In the genomic region with DNA sequence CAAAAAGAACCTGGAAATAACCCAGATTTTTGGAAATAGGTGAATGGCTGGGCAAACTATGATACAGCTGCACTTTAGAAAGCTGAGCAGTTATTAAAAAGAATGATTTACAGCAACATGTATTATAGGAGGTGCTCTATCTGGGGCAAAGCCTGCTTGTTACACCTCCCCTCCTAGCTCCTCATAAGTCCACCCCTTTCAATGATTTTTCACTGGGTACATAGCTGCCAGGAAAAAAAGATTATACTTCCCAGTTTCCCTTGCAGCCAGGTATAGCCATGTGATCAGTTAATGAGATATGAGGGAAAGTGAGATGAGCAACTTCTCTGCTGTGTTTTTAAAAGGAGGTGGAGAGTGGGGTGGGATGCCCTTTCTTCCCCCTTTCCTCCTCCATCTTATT, we compare ENCODE assay signal across 27 cellular contexts.
DNase-seq lines count a peak whose midpoint lies in the region; ATAC-seq and TF ChIP-seq lines count a peak whose summit lies in the region.
"Had no signal": no experiment of that assay in that cellular context is flagged by ENCODE, and none has a peak within 500 bp of the region (broad histone marks: within the 10 kb centered on the region; RNA-seq: fewer than 3 reads in every experiment).

No MANE protein-coding gene starts in this region.

- dilution Hi-C loops in mammary epithelial cell (cut with HindIII; ENCODE audit: low sequenced_read_pairs), result no loop called here

- H3K27me3 ChIP-seq in mammary epithelial cell (ENCODE audit: insufficient read depth, low read length) (no peaks in the 10 kb centered on the region), endocrine pancreas (ENCODE audit: control insufficient read depth, insufficient read depth, low read length) (no peaks in the 10 kb centered on the region), upper lobe of right lung (no peaks in the 10 kb centered on the region), psoas muscle (ENCODE audit: insufficient read depth in 3 of 3, low read length in 2 of 3) (peaks cover 0 to under 1% (median 0%) of the 10 kb centered on the region in 3 donors)
- H3K27me3 ChIP-seq: dorsolateral prefrontal cortex, MG63, suprapubic skin, uterus had no signal

- H3K4me3 Mint-ChIP-seq in MCF 10A (ENCODE audit: unreplicated experiment) (no peak overlapping the region), HFFc6 (peak overlapping the region; percentile 59; the same call in 1 of the 2 replicates)
- H3K4me3 Mint-ChIP-seq: CD4-positive, alpha-beta memory T cell; central memory CD8-positive, alpha-beta T cell had no signal

- H3K27ac Mint-ChIP-seq in MCF 10A (ENCODE audit: low read depth, unreplicated experiment) (peak overlapping the region; percentile 5), HFFc6 (no peak overlapping the region)
- H3K27ac Mint-ChIP-seq: CD4-positive, alpha-beta memory T cell had no signal

- H3K36me3 Mint-ChIP-seq in MCF 10A (ENCODE audit: insufficient read depth, unreplicated experiment) (no peaks in the 10 kb centered on the region), HFFc6 (ENCODE audit: low read depth) (no peaks in the 10 kb centered on the region)
- H3K36me3 Mint-ChIP-seq: CD4-positive, alpha-beta memory T cell had no signal

- H3K36me3 ChIP-seq in mammary epithelial cell (ENCODE audit: insufficient read depth, low read length) (no peaks in the 10 kb centered on the region), endocrine pancreas (ENCODE audit: control insufficient read depth, insufficient read depth, low read length) (no peaks in the 10 kb centered on the region), upper lobe of right lung (no peaks in the 10 kb centered on the region), psoas muscle (ENCODE audit: insufficient read depth in 1 of 2, low read depth in 1 of 2) (no peaks in the 10 kb centered on the region)
- H3K36me3 ChIP-seq: MG63, suprapubic skin, uterus had no signal

- TF ChIP-seq CTCF in MCF 10A (IDR thresholded peaks at IDR 0.05; ENCODE audit: unreplicated experiment) (no peak), mammary epithelial cell (conservative IDR thresholded peaks at IDR 0.05 in 1 of 2, IDR thresholded peaks at IDR 0.05 in 1 of 2; ENCODE audit: extremely low read depth in 1 of 2, insufficient read depth in 1 of 2, low read depth in 1 of 2, low read length in 2 of 2) (no peak), HFFc6 (IDR thresholded peaks at IDR 0.05) (no peak), upper lobe of right lung (IDR thresholded peaks at IDR 0.05) (no peak), psoas muscle (IDR thresholded peaks at IDR 0.05) (no peak)

- in situ Hi-C loops in mammary epithelial cell (cut with MboI; ENCODE audit: low sequenced_read_pairs in 2 of 2), result no loop called here

- H3K27me3 Mint-ChIP-seq in MCF 10A (ENCODE audit: insufficient read depth, unreplicated experiment) (no peaks in the 10 kb centered on the region), HFFc6 (ENCODE audit: insufficient read depth) (peaks cover 2% of the 10 kb centered on the region; the same call in 1 of the 2 replicates)

- DNase-seq in MCF 10A (ENCODE audit: unreplicated experiment) (no peak), mammary epithelial cell (no peak), HFFc6 (no peak), upper lobe of right lung (no peak), psoas muscle (no peak)
- DNase-seq: activated naive CD4-positive, alpha-beta T cell treated with Interleukin-2 at 50 U/mL for 16 hours; activated T-cell treated with anti-CD3 and anti-CD28 coated beads, Interleukin-2, amount 50 U/mL, for 4 hours; CD4-positive, alpha-beta memory T cell; dorsolateral prefrontal cortex; GDM1; glutamatergic neuron; GM23248; IMR-90; MG63; NCI-H1417 treated with DMSO at 0.1 percent for 48 hours; NCI-H446; occipital lobe; PC-3; Right ventricle myocardium superior; small intestine; stimulated activated CD4-positive, alpha-beta T cell treated with anti-CD3 and anti-CD28 coated beads, Interleukin-2, amount 100 ng/mL, for 24 hours; SW 1271; uterus had no signal

- H3K27ac ChIP-seq in mammary epithelial cell (ENCODE audit: insufficient read depth, low read depth, low read length) (no peak overlapping the region), upper lobe of right lung (no peak overlapping the region), psoas muscle (no peak overlapping the region)
- H3K27ac ChIP-seq: GM23248, suprapubic skin had no signal

- no peak overlapping the region for H3K4me3 ChIP-seq in mammary epithelial cell (replicated peaks in 1 of 3; ENCODE audit: insufficient read depth in 1 of 3, low read depth in 2 of 3, low read length in 3 of 3)
- peak overlapping the region; percentile 65 for H3K4me3 ChIP-seq in endocrine pancreas (ENCODE audit: control insufficient read depth, insufficient read depth, low read length)
- no peak overlapping the region for H3K4me3 ChIP-seq in upper lobe of right lung
- H3K4me3 ChIP-seq in psoas muscle, result no peak overlapping the region
- H3K4me3 ChIP-seq: GM23248, MG63, suprapubic skin, uterus had no signal

- BruUV-seq in MCF 10A (replicated peaks; lab: Mats Ljungman, UMichigan) (no TSS peak), mammary epithelial cell (replicated peaks; lab: Mats Ljungman, UMichigan) (no TSS peak)

- H2AFZ ChIP-seq in mammary epithelial cell (ENCODE audit: low read depth, low read length), result no peak overlapping the region

- no peak overlapping the region for H3K4me2 ChIP-seq in mammary epithelial cell (ENCODE audit: insufficient read depth, low read depth, low read length)

- no peak for ATAC-seq in upper lobe of right lung
- no peak for ATAC-seq in psoas muscle
- ATAC-seq in GM19023 (IDR thresholded peaks at IDR 0.05; ENCODE audit: unreplicated experiment), result no peak
- ATAC-seq: activated T-cell treated with anti-CD3 and anti-CD28 coated beads, Interleukin-2, amount 50 U/mL, for 4 hours; PC-3 had no signal

- no peaks in the 10 kb centered on the region for H3K79me2 ChIP-seq in mammary epithelial cell (ENCODE audit: insufficient read depth, low read length)

- POLR2A ChIA-PET in MCF 10A (lab: Yijun Ruan, JAX), result interaction anchor here (0.8 kb wide), 2 partner anchors 210 to 220 kb away, joined by 3 read pairs; no protein-coding TSS in a partner anchor

- H3K4me1 ChIP-seq in mammary epithelial cell (ENCODE audit: insufficient read depth, low read length) (no peaks in the 10 kb centered on the region), endocrine pancreas (ENCODE audit: control insufficient read depth, insufficient read depth, low read length) (no peaks in the 10 kb centered on the region), upper lobe of right lung (no peaks in the 10 kb centered on the region), psoas muscle (no peaks in the 10 kb centered on the region)
- H3K4me1 ChIP-seq: suprapubic skin, uterus had no signal

- intact Hi-C loops in MCF 10A (cut with micrococcal nuclease), result no loop called here
- intact Hi-C loops in mammary epithelial cell (cut with micrococcal nuclease), result no loop called here
- intact Hi-C loops in upper lobe of right lung (cut with DNase I), result no loop called here
- intact Hi-C loops in psoas muscle (cut with DNase I), result no loop called here

- H3K9ac ChIP-seq in mammary epithelial cell (ENCODE audit: insufficient read depth, low read length) (no peak overlapping the region), endocrine pancreas (ENCODE audit: control insufficient read depth, insufficient read depth, low read length) (no peak overlapping the region)
- H3K9ac ChIP-seq: GM23248 had no signal

- no peaks in the 10 kb centered on the region for H4K20me1 ChIP-seq in mammary epithelial cell (ENCODE audit: insufficient read depth, low read length)

- CTCF ChIA-PET in MCF 10A (lab: Yijun Ruan, JAX) (no interaction called here), mammary epithelial cell (lab: Charles Lee; ENCODE audit: low non-redundant PET) (no interaction called here)

- H3K4me1 Mint-ChIP-seq in MCF 10A (ENCODE audit: insufficient read depth, unreplicated experiment), result peaks cover 7% of the 10 kb centered on the region
- H3K4me1 Mint-ChIP-seq in HFFc6 (ENCODE audit: low read depth), result peaks cover 8% of the 10 kb centered on the region; the same call in 1 of the 2 replicates

- H3K9me3 Mint-ChIP-seq in MCF 10A (ENCODE audit: unreplicated experiment) (no peaks in the 10 kb centered on the region), HFFc6 (no peaks in the 10 kb centered on the region)
- H3K9me3 Mint-ChIP-seq: activated T-cell treated with anti-CD3 and anti-CD28 coated beads, Interleukin-2, amount 50 U/mL, for 4 hours; central memory CD8-positive, alpha-beta T cell had no signal

- H3K9me3 ChIP-seq in mammary epithelial cell (replicated peaks; ENCODE audit: insufficient read depth, low read length) (no peaks in the 10 kb centered on the region), endocrine pancreas (ENCODE audit: control insufficient read depth, low read length) (no peaks in the 10 kb centered on the region), upper lobe of right lung (no peaks in the 10 kb centered on the region), psoas muscle (no peaks in the 10 kb centered on the region)
- H3K9me3 ChIP-seq: MG63, suprapubic skin, uterus had no signal
